ENCODE assay signal across 32 cellular contexts in the genomic region with DNA sequence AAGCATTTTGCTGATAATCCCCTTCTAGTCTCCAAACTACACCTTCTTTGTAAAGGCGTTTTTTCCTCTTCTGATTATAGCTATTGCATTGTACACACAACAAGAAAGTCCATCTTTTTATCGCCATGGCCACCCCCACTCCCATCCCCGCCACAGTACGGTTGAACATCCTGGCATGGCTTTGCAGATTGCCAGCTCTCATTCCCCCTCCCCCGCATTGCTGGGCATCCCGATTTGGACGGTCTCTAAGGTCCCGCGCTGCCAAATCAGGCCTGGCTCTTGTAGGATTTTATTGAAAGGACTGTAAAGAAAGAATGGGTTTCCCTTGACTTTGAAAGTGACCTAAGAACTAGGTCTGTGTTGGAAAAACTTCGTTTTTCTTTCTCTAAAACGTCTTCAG. TPM values are rescaled to one million over a fixed set of nuclear protein-coding genes. Genes with fewer than 3 reads are reported as not detected.
"Had no signal": no experiment of that assay in that cellular context is flagged by ENCODE, and none has a peak within 500 bp of the region (broad histone marks: within the 10 kb centered on the region; RNA-seq: fewer than 3 reads in every experiment).

No MANE protein-coding gene starts in this region.

- H3K9me3 ChIP-seq: adrenal gland, ascending aorta, psoas muscle, sigmoid colon, thoracic aorta, uterus had no signal

- H3K27ac Mint-ChIP-seq: activated CD8-positive, alpha-beta memory T cell treated with anti-CD3 and anti-CD28 coated beads, Interleukin-2, amount 10 ng/mL, durations not matched to agents 7 days and 5 days; activated CD8-positive, alpha-beta T cell treated with anti-CD3 and anti-CD28 coated beads, Interleukin-2, amount 10 ng/mL, durations not matched to agents 7 days and 5 days; activated naive CD8-positive, alpha-beta T cell treated with anti-CD3 and anti-CD28 coated beads for 36 hours; endodermal cell; stimulated activated effector memory CD8-positive, alpha-beta T cell treated with anti-CD3 and anti-CD28 coated beads, Interleukin-12 subunit alpha, Interleukin-12 subunit beta, amount 100 ng/mL, for 72 hours; stimulated activated naive CD8-positive, alpha-beta T cell treated with anti-CD3 and anti-CD28 coated beads, Interleukin-15, Interleukin-2, amounts not matched to agents 100 ng/mL and 50 ng/mL, for 24 hours; T-cell had no signal

- H3K9ac ChIP-seq: parathyroid adenoma had no signal

- H2AFZ ChIP-seq: parathyroid adenoma had no signal

- H3K4me3 Mint-ChIP-seq: activated CD8-positive, alpha-beta memory T cell treated with anti-CD3 and anti-CD28 coated beads, Interleukin-2, amount 10 ng/mL, durations not matched to agents 7 days and 5 days; activated CD8-positive, alpha-beta T cell treated with anti-CD3 and anti-CD28 coated beads, Interleukin-2, amount 10 ng/mL, durations not matched to agents 7 days and 5 days; activated naive CD8-positive, alpha-beta T cell treated with anti-CD3 and anti-CD28 coated beads for 36 hours; neural crest cell; stimulated activated effector memory CD8-positive, alpha-beta T cell treated with anti-CD3 and anti-CD28 coated beads, Interleukin-12 subunit alpha, Interleukin-12 subunit beta, amount 100 ng/mL, for 72 hours; stimulated activated naive CD8-positive, alpha-beta T cell treated with anti-CD3 and anti-CD28 coated beads, Interleukin-15, Interleukin-2, amounts not matched to agents 100 ng/mL and 50 ng/mL, for 24 hours; T-cell had no signal

- H3K36me3 ChIP-seq: adrenal gland, ascending aorta, sigmoid colon, thoracic aorta, uterus had no signal

- ATAC-seq: activated CD8-positive, alpha-beta memory T cell treated with anti-CD3 and anti-CD28 coated beads, Interleukin-2, amount 10 ng/mL, durations not matched to agents 7 days and 5 days; activated CD8-positive, alpha-beta T cell treated with anti-CD3 and anti-CD28 coated beads, Interleukin-2, amount 10 ng/mL, durations not matched to agents 7 days and 5 days; esophagus mucosa; left colon; naive thymus-derived CD8-positive, alpha-beta T cell; psoas muscle; stimulated activated effector memory CD8-positive, alpha-beta T cell treated with anti-CD3 and anti-CD28 coated beads, Interleukin-12 subunit alpha, Interleukin-12 subunit beta, amount 100 ng/mL, for 72 hours; T-cell had no signal

- H3K27ac ChIP-seq: adrenal gland, ascending aorta, parathyroid adenoma, psoas muscle, sigmoid colon, thoracic aorta, uterus had no signal

- H3K4me1 ChIP-seq: ascending aorta, parathyroid adenoma, psoas muscle had no signal

- H3K9me3 Mint-ChIP-seq: endodermal cell, T-cell had no signal

- H3K4me3 ChIP-seq: adrenal gland, ascending aorta, psoas muscle, sigmoid colon, thoracic aorta, uterus had no signal

- DNase-seq: activated CD4-positive, alpha-beta T cell treated with anti-CD3 and anti-CD28 coated beads for 1 hour; activated CD8-positive, alpha-beta memory T cell treated with anti-CD3 and anti-CD28 coated beads, Interleukin-2, amount 10 ng/mL, durations not matched to agents 7 days and 5 days; activated CD8-positive, alpha-beta T cell treated with anti-CD3 and anti-CD28 coated beads, Interleukin-2, amount 10 ng/mL, durations not matched to agents 7 days and 5 days; activated naive CD4-positive, alpha-beta T cell; activated naive CD8-positive, alpha-beta T cell treated with anti-CD3 and anti-CD28 coated beads for 36 hours; activated T-cell treated with anti-CD3 and anti-CD28 coated beads, Interleukin-2, amount 50 U/mL, for 48 hours; adrenal gland; central memory CD4-positive, alpha-beta T cell; foreskin fibroblast; left colon; midbrain; naive thymus-derived CD8-positive, alpha-beta T cell; occipital lobe; psoas muscle; sigmoid colon; small intestine; stimulated activated CD4-positive, alpha-beta T cell treated with anti-CD3 and anti-CD28 coated beads, Interleukin-4, amount 100 ng/mL, for 24 hours; T-cell; trophoblast cell; uterus had no signal

- H3K36me3 Mint-ChIP-seq: stimulated activated effector memory CD8-positive, alpha-beta T cell treated with anti-CD3 and anti-CD28 coated beads, Interleukin-12 subunit alpha, Interleukin-12 subunit beta, amount 100 ng/mL, for 72 hours; T-cell had no signal

- H3K79me2 ChIP-seq: parathyroid adenoma had no signal

RNA-seq across cellular contexts. Expression of a gene that starts 0.9 kb away (rescaled TPM):
- total RNA-seq: activated CD8-positive, alpha-beta memory T cell treated with anti-CD3 and anti-CD28 coated beads, Interleukin-2, amount 10 ng/mL, durations not matched to agents 7 days and 5 days; activated CD8-positive, alpha-beta T cell treated with anti-CD3 and anti-CD28 coated beads, Interleukin-2, amount 10 ng/mL, durations not matched to agents 7 days and 5 days; activated naive CD8-positive, alpha-beta T cell treated with anti-CD3 and anti-CD28 coated beads for 36 hours; ascending aorta; endodermal cell; esophagus mucosa; glomerular endothelial cell; left colon; liver; naive thymus-derived CD8-positive, alpha-beta T cell; occipital lobe; psoas muscle; sigmoid colon; subcutaneous adipose tissue; T-cell; thoracic aorta; uterus had no signal
- polyA plus RNA-seq: keratinocyte; liver; naive thymus-derived CD8-positive, alpha-beta T cell; psoas muscle had no signal
